ENCODE assay signal across 5 cellular contexts in genomic region chr11:123684601-123685000, GRCh38. TPM values are rescaled to one million over a fixed set of nuclear protein-coding genes. Genes with fewer than 3 reads are reported as not detected.
"Had no signal": no experiment of that assay in that cellular context is flagged by ENCODE, and none has a peak within 500 bp of the region (broad histone marks: within the 10 kb centered on the region; RNA-seq: fewer than 3 reads in every experiment).

No MANE protein-coding gene starts in this region.

- H3K4me3 ChIP-seq: GM23338 had no signal

- H3K9me3 Mint-ChIP-seq: GM23338, H9 had no signal

- ATAC-seq: GM23338 had no signal

- H2AFZ ChIP-seq: GM23338 had no signal

- H3K27ac Mint-ChIP-seq: GM23338, H9 had no signal

- DNase-seq: H9, HCEC 1CT, IMR-90 had no signal

- H3K4me3 Mint-ChIP-seq: GM23338, H9 had no signal

- H3K4me2 ChIP-seq: GM23338 had no signal

RNA-seq across cellular contexts. Expression of gene SCN3B, which starts 30.2 kb away (rescaled TPM):
- total RNA-seq: HT-29 had no signal
